In the genomic region with DNA sequence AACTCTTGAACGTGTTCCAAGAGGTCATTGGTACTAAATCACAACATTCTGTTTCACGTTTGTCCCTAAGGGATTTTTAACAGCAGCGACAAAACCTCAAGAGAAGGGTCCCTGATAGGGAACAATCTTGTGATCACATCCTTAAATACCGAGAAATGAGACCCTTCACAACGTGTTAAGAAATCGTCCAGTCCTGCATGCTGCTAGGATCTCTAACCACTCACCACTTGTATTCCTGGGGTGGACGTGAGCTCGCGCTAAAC, we compare ENCODE assay signal across 8 cellular contexts.
DNase-seq lines count a peak whose midpoint lies in the region; ATAC-seq, FAIRE-seq and TF ChIP-seq lines count a peak whose summit lies in the region.

No MANE protein-coding gene starts in this region.

- H2AFZ ChIP-seq in GM23338 = no peak overlapping the region

- H3K27me3 ChIP-seq in GM23338 (ENCODE audit: insufficient read depth) = peaks cover 22% of the 10 kb centered on the region

- FAIRE-seq in RCC 7860 (lab: Jason Lieb, UNC) = no peak

- H3K36me3 Mint-ChIP-seq in GM23338 (ENCODE audit: low read depth) = no peaks in the 10 kb centered on the region; the same call in 2 of the 3 replicates

- peak overlapping the region; percentile 91 for H3K4me3 Mint-ChIP-seq in GM23338

- peaks cover 23% of the 10 kb centered on the region for H3K27me3 Mint-ChIP-seq in GM23338 (ENCODE audit: insufficient read depth, low read depth, poor library complexity)

- H3K4me2 ChIP-seq in GM23338 = peak overlapping the region; percentile 85

- H3K36me3 ChIP-seq in GM23338 (ENCODE audit: insufficient read depth) = no peaks in the 10 kb centered on the region

- DNase-seq in GM23338 (ENCODE audit: low spot score) = no peak
- DNase-seq in fibroblast of villous mesenchyme (ENCODE audit: low read depth) = no peak
- DNase-seq in retinal pigment epithelial cell (ENCODE audit: low read depth) = no peak
- DNase-seq in Ammon's horn (ENCODE audit: low spot score) = no peak
- no peak for DNase-seq in HuH-7.5 (ENCODE audit: low spot score)
- DNase-seq in RCC 7860 (ENCODE audit: low spot score) = no peak

- no peaks in the 10 kb centered on the region for H3K9me3 Mint-ChIP-seq in GM23338

- no peaks in the 10 kb centered on the region for H4K20me1 ChIP-seq in GM23338 (replicated peaks; ENCODE audit: insufficient read depth)

- peaks cover 15% of the 10 kb centered on the region for H3K4me1 Mint-ChIP-seq in GM23338

- H3K27ac ChIP-seq in GM23338 (ENCODE audit: low read depth) = peak overlapping the region; percentile 99; the same call in 1 of the 2 replicates

- H3K4me3 ChIP-seq in GM23338 (peak overlapping the region; percentile 62), fibroblast of villous mesenchyme (ENCODE audit: low read depth, low read length) (peak overlapping the region; percentile 77), retinal pigment epithelial cell (ENCODE audit: low read length) (peak overlapping the region; percentile 65)

- no peaks in the 10 kb centered on the region for H3F3A ChIP-seq in GM23338 (replicated peaks; ENCODE audit: low read depth)

- peak overlapping the region; percentile 99 for H3K27ac Mint-ChIP-seq in GM23338

- peaks cover 10% of the 10 kb centered on the region; the same call in 1 of the 2 replicates for H3K4me1 ChIP-seq in GM23338 (ENCODE audit: insufficient read depth)

- no peaks in the 10 kb centered on the region for H3K79me2 ChIP-seq in GM23338 (replicated peaks; ENCODE audit: insufficient read depth)

- no peak for TF ChIP-seq CTCF in GM23338 (conservative IDR thresholded peaks at IDR 0.05; ENCODE audit: low read depth in 2 of 2)
- TF ChIP-seq CTCF in fibroblast of villous mesenchyme (IDR thresholded peaks at IDR 0.05; ENCODE audit: insufficient read depth, low read depth, low read length) = no peak
- TF ChIP-seq CTCF in retinal pigment epithelial cell (conservative IDR thresholded peaks at IDR 0.05; ENCODE audit: low read depth, low read length) = no peak

- H3K9me2 ChIP-seq in GM23338 (ENCODE audit: insufficient read depth) = no peaks in the 10 kb centered on the region

- no peak for ATAC-seq in GM23338
- no peak; the same call in 2 of the 3 replicates for ATAC-seq in SK-N-SH treated with all-trans-retinoic acid at 6 μM for 48 hours
- ATAC-seq in GM21360 (IDR thresholded peaks at IDR 0.05; ENCODE audit: unreplicated experiment) = no peak

TF ChIP-seq in GM23338, 12 proteins besides CTCF, POLR2A, EP300 and RAD21:
- TF ChIP-seq, protein P1, sequence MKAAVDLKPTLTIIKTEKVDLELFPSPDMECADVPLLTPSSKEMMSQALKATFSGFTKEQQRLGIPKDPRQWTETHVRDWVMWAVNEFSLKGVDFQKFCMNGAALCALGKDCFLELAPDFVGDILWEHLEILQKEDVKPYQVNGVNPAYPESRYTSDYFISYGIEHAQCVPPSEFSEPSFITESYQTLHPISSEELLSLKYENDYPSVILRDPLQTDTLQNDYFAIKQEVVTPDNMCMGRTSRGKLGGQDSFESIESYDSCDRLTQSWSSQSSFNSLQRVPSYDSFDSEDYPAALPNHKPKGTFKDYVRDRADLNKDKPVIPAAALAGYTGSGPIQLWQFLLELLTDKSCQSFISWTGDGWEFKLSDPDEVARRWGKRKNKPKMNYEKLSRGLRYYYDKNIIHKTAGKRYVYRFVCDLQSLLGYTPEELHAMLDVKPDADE (IDR thresholded peaks at IDR 0.05) = no peak
TF ChIP-seq in GM23338: peak in this region for 0.

TF ChIP-seq in SK-N-SH treated with all-trans-retinoic acid at 6 μM for 48 hours, 23 proteins besides CTCF, POLR2A, EP300 and RAD21:
- TF ChIP-seq OSR1 (CRISPR knock-in tag; IDR thresholded peaks at IDR 0.05) = no peak
- TF ChIP-seq, protein P2, sequence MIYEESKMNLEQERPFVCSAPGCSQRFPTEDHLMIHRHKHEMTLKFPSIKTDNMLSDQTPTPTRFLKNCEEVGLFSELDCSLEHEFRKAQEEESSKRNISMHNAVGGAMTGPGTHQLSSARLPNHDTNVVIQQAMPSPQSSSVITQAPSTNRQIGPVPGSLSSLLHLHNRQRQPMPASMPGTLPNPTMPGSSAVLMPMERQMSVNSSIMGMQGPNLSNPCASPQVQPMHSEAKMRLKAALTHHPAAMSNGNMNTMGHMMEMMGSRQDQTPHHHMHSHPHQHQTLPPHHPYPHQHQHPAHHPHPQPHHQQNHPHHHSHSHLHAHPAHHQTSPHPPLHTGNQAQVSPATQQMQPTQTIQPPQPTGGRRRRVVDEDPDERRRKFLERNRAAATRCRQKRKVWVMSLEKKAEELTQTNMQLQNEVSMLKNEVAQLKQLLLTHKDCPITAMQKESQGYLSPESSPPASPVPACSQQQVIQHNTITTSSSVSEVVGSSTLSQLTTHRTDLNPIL (CRISPR knock-in tag; IDR thresholded peaks at IDR 0.05; ENCODE audit: low read depth) = 0 out of 2 replicates have a peak, but pooled peaks have one; percentile 27
